ENCODE assay signal across 14 cellular contexts in the genomic region with DNA sequence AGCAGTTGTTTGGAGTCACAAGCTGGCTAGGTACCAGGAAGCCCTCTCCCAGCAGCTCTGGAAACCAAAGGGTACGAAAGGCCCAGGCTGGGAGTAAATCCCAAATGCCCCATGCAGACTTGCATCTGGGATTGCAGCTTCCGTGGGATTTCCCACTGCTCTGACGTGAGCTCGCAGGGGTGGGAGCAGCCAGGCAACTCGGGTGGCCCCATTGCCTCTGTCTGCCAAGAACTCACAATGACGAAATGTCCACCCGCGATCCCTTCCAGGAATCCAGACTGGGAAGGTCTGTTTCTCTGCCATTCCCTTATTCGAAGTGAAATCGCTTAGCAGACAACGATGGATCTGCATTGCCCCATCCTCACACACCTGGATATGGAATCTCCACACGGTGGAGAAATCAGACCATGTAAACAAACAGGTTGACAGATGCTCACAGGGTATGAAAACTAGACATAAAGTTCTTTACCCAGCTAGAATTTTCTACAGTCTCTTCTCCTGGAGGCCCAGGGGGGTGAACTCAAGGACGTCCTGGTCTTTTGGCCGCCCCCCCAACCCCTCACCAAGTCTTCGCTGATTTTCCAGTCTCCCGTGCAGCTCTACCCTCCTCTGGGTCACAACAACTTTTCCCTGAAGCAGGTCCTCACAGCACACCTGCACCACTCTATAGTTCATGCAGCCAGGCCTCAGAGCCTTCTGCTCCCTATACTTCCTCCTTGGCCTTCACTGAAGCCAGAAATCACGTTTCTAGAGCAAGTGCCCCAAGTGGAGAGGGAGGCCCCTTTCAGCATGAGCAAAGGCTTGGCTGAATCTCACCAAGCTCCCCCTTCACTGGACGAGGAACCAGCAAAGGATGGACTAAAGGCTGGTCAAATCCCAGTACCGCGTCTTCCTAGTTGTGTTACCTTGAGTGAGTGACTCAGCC. TPM values are rescaled to one million over a fixed set of nuclear protein-coding genes. Genes with fewer than 3 reads are reported as not detected.
DNase-seq lines count a peak whose midpoint lies in the region; ATAC-seq, FAIRE-seq and TF ChIP-seq lines count a peak whose summit lies in the region.
"Had no signal": no experiment of that assay in that cellular context is flagged by ENCODE, and none has a peak within 500 bp of the region (broad histone marks: within the 10 kb centered on the region; RNA-seq: fewer than 3 reads in every experiment).

No MANE protein-coding gene starts in this region.

- peaks cover 8% of the 10 kb centered on the region for H3K27me3 Mint-ChIP-seq in dendritic cell treated with granulocyte-macrophage colony-stimulating factor and Interleukin-4, amounts not matched to agents 40 ng/mL and 50 ng/mL, for 4 days
- H3K27me3 Mint-ChIP-seq: stimulated activated naive CD8-positive, alpha-beta T cell treated with anti-CD3 and anti-CD28 coated beads, Interleukin-15, Interleukin-2, amounts not matched to agents 100 ng/mL and 50 ng/mL, for 24 hours had no signal

- no peak for TF ChIP-seq EP300 in HepG2 (IDR thresholded peaks at IDR 0.05; ENCODE audit: low read depth in 2 of 2, low read length in 2 of 2)
- no peak for TF ChIP-seq EP300 in HepG2 (CRISPR knock-in tag; IDR thresholded peaks at IDR 0.05; ENCODE audit: borderline replicate concordance)

- WGBS in GM23248 (ENCODE audit: low coverage in 1 of 2, low lambda C conversion rate in 2 of 2, missing lambda C conversion rate in 2 of 2), 2 experiments: 45 to 47% methylated on average over 20 of the region's 20 CpGs
- WGBS in HepG2 (ENCODE audit: low lambda C conversion rate): 68% methylated on average over 17 of the region's 20 CpGs
- WGBS in spleen, 5 donors: 70 to 78% (median 74%) methylated on average over 20 of the region's 20 CpGs

- peaks cover 10% of the 10 kb centered on the region for H3K4me1 ChIP-seq in GM23248 (ENCODE audit: insufficient read depth)
- H3K4me1 ChIP-seq in HepG2 (ENCODE audit: insufficient read depth, low read length): peaks cover 94% of the 10 kb centered on the region
- H3K4me1 ChIP-seq in spleen: peaks cover 4 to 66% (median 50%) of the 10 kb centered on the region in 6 donors

- H3K36me3 ChIP-seq in GM23248 (ENCODE audit: low read depth): no peaks in the 10 kb centered on the region
- H3K36me3 ChIP-seq in HepG2 (replicated peaks in 1 of 2; ENCODE audit: control insufficient read depth in 1 of 2, insufficient read depth in 2 of 2, low read length in 2 of 2): peaks cover 0 to 1% of the 10 kb centered on the region in 2 experiments; a peak in 2 of 5 replicates
- no peaks in the 10 kb centered on the region for H3K36me3 ChIP-seq in spleen

- H3K9me2 ChIP-seq in GM23248 (ENCODE audit: insufficient read depth): no peaks in the 10 kb centered on the region

- TF ChIP-seq RAD21 in HepG2 (CRISPR knock-in tag; IDR thresholded peaks at IDR 0.05): no peak

- CTCF ChIA-PET in HepG2 (lab: Yijun Ruan, JAX; ENCODE audit: low intra/inter-chr PET ratio, low total read pairs): no interaction called here

- H3K27ac ChIP-seq in GM23248: no peak overlapping the region
- H3K27ac ChIP-seq in HepG2 (ENCODE audit: extremely low read length, insufficient read depth, low read length): peak overlapping the region; percentile 36
- H3K27ac ChIP-seq in spleen: peak overlapping the region in 3 of 8 donors; percentile 24 to 63 (median 58)

- H3K4me3 ChIP-seq in GM23248 (no peak overlapping the region), HepG2 (replicated peaks in 1 of 3; ENCODE audit: insufficient read depth in 1 of 3, low read depth in 2 of 3, low read length in 3 of 3) (no peak overlapping the region), spleen (no peak overlapping the region)

- H3K9ac ChIP-seq in GM23248 (no peak overlapping the region), HepG2 (ENCODE audit: insufficient read depth, low read depth, low read length) (no peak overlapping the region; the same call in 1 of the 2 replicates)

- no peak overlapping the region for H3K4me3 Mint-ChIP-seq in dendritic cell treated with granulocyte-macrophage colony-stimulating factor and Interleukin-4, amounts not matched to agents 40 ng/mL and 50 ng/mL, for 4 days
- H3K4me3 Mint-ChIP-seq: stimulated activated naive CD8-positive, alpha-beta T cell treated with anti-CD3 and anti-CD28 coated beads, Interleukin-15, Interleukin-2, amounts not matched to agents 100 ng/mL and 50 ng/mL, for 24 hours had no signal

- H2AFZ ChIP-seq in GM23248 (no peak overlapping the region), HepG2 (ENCODE audit: low read length) (no peak overlapping the region)

- no peaks in the 10 kb centered on the region for H3K27me3 ChIP-seq in GM23248 (replicated peaks; ENCODE audit: insufficient read depth)
- H3K27me3 ChIP-seq in HepG2 (ENCODE audit: control insufficient read depth in 1 of 2, insufficient read depth in 2 of 2, low read length in 2 of 2): no peaks in the 10 kb centered on the region
- H3K27me3 ChIP-seq in spleen (replicated peaks in 1 of 7): no peaks in the 10 kb centered on the region

- peaks cover 77% of the 10 kb centered on the region for H3K79me2 ChIP-seq in GM23248 (ENCODE audit: insufficient read depth)
- peaks cover 97% of the 10 kb centered on the region for H3K79me2 ChIP-seq in HepG2 (ENCODE audit: insufficient read depth, low read length)

- peaks cover 20% of the 10 kb centered on the region for H3K4me1 Mint-ChIP-seq in dendritic cell treated with granulocyte-macrophage colony-stimulating factor and Interleukin-4, amounts not matched to agents 40 ng/mL and 50 ng/mL, for 4 days (ENCODE audit: low read depth)

- in situ Hi-C loops in GM23248 (cut with MboI): no loop called here
- in situ Hi-C loops in HepG2 (cut with HindIII; ENCODE audit: extremely low pct_ligation_motif_present, low pct_unique_long_range_greater_than_20kb): no loop called here

- H4K20me1 ChIP-seq in GM23248 (ENCODE audit: insufficient read depth) (no peaks in the 10 kb centered on the region), HepG2 (ENCODE audit: insufficient read depth, low read length) (peaks cover 29% of the 10 kb centered on the region)

- DNase-seq in GM23248: peak; percentile 74
- DNase-seq in HepG2 (ENCODE audit: low spot score): no peak
- peak; percentile 65 for DNase-seq in spleen
- no peak for DNase-seq in cerebellar nuclear complex (lab: John Stamatoyannopoulos, UW)
- no peak for DNase-seq in iPS-NIHi7 (ENCODE audit: extremely low spot score)
- DNase-seq in SIG-M5 (lab: John Stamatoyannopoulos, UW): no peak
- DNase-seq: activated CD4-positive, CD25-positive, alpha-beta regulatory T cell; COR-L47; effector memory CD4-positive, alpha-beta T cell; PC-3 had no signal

- TF ChIP-seq POLR2A in HepG2 (IDR thresholded peaks at IDR 0.05; ENCODE audit: insufficient read depth in 1 of 2, low read depth in 2 of 2, low read length in 2 of 2) (no peak), spleen (IDR thresholded peaks at IDR 0.05) (no peak), GM18505 (IDR thresholded peaks at IDR 0.05; ENCODE audit: borderline replicate concordance, extremely low read depth, insufficient read depth, insufficient read length) (no peak)

- H3K4me2 ChIP-seq in GM23248 (ENCODE audit: unreplicated experiment) (no peak overlapping the region), HepG2 (ENCODE audit: low read depth, low read length) (peak overlapping the region; percentile 43)

- BruUV-seq in HepG2 (replicated peaks; lab: Mats Ljungman, UMichigan): no TSS peak

- POLR2A ChIA-PET in HepG2 (lab: Yijun Ruan, JAX): interaction anchor here (0.7 to 3.5 kb wide), 5 partner anchors 12 to 41 kb away, joined by 3 to 30 read pairs (median 9); a partner anchor contains a TSS

- H3K36me3 Mint-ChIP-seq in dendritic cell treated with granulocyte-macrophage colony-stimulating factor and Interleukin-4, amounts not matched to agents 40 ng/mL and 50 ng/mL, for 4 days (ENCODE audit: low read depth): no peaks in the 10 kb centered on the region

- ATAC-seq in HepG2 (no peak), GM18505 (IDR thresholded peaks at IDR 0.05; ENCODE audit: unreplicated experiment) (no peak)
- ATAC-seq: PC-3 had no signal

- H3K9me3 Mint-ChIP-seq in dendritic cell treated with granulocyte-macrophage colony-stimulating factor and Interleukin-4, amounts not matched to agents 40 ng/mL and 50 ng/mL, for 4 days: no peaks in the 10 kb centered on the region

- H3F3A ChIP-seq in GM23248 (ENCODE audit: insufficient read depth): no peaks in the 10 kb centered on the region

- intact Hi-C loops in dendritic cell treated with granulocyte-macrophage colony-stimulating factor and Interleukin-4, amounts not matched to agents 40 ng/mL and 50 ng/mL, for 4 days (cut with micrococcal nuclease): no loop called here
- intact Hi-C loops in HepG2 (cut with micrococcal nuclease; ENCODE audit: unreplicated experiment): no loop called here
- intact Hi-C loops in spleen (cut with DNase I; ENCODE audit: low total_unique reads): no loop called here

- peak overlapping the region; percentile 38 for H3K27ac Mint-ChIP-seq in dendritic cell treated with granulocyte-macrophage colony-stimulating factor and Interleukin-4, amounts not matched to agents 40 ng/mL and 50 ng/mL, for 4 days
- H3K27ac Mint-ChIP-seq: stimulated activated naive CD8-positive, alpha-beta T cell treated with anti-CD3 and anti-CD28 coated beads, Interleukin-15, Interleukin-2, amounts not matched to agents 100 ng/mL and 50 ng/mL, for 24 hours had no signal

- TF ChIP-seq CTCF in HepG2 (CRISPR knock-in tag; IDR thresholded peaks at IDR 0.05) (no peak), spleen (IDR thresholded peaks at IDR 0.05 in 8 of 11, conservative IDR thresholded peaks at IDR 0.05 in 3 of 11) (no peak)

- FAIRE-seq in HepG2 (lab: Jason Lieb, UNC): no peak
- FAIRE-seq: GM18507 had no signal

- no peaks in the 10 kb centered on the region for H3K9me3 ChIP-seq in GM23248 (ENCODE audit: low read depth)
- H3K9me3 ChIP-seq in HepG2 (ENCODE audit: low read length): no peaks in the 10 kb centered on the region
- peaks cover 0 to 14% (median 7%) of the 10 kb centered on the region in 8 donors for H3K9me3 ChIP-seq in spleen

RNA-seq across cellular contexts. Expression of a gene that starts 20.0 kb away (rescaled TPM):
- total RNA-seq in GM23248 (2014; rRNA removed; shearing (Covaris generic)): 58.0 and 64.0 TPM in 2 replicates
- polyA plus RNA-seq in GM23248 (2016; fragmentation: Nextera tagmentation; extraction: Ambion mirVana) (31.4 and 34.0 TPM in 2 replicates), HepG2 (2011; rRNA removed) (11.1 and 12.3 TPM in 2 replicates), spleen (1 to 10 TPM; 2.6 to 8.1 (median 4.4) TPM)
- total RNA-seq in HepG2 (2016; rRNA removed; fragmentation: Illumina TruSeq; extraction: Trizol) (11.3 and 11.9 TPM in 2 replicates), spleen (10 to 100 TPM; 27.9 to 50.0 (median 38.8) TPM)
- 4.0 and 4.5 TPM in 2 replicates for total RNA-seq in HepG2 (2016; cell fraction: cytosol; rRNA removed; fragmentation: Illumina TruSeq; extraction: Trizol; ENCODE audit: low read depth)
- total RNA-seq in HepG2 (2016; cell fraction: insoluble cytoplasmic fraction; rRNA removed; fragmentation: Illumina TruSeq; extraction: Trizol): 9.8 and 11.8 TPM in 2 replicates
- 5.9 and 6.1 TPM in 2 replicates for total RNA-seq in HepG2 (2016; cell fraction: membrane; rRNA removed; fragmentation: Illumina TruSeq; extraction: Trizol)
- total RNA-seq in HepG2 (2016; cell fraction: nucleus; rRNA removed; fragmentation: Illumina TruSeq; extraction: Trizol): 16.3 and 19.2 TPM in 2 replicates
- 6.6 and 7.4 TPM in 2 replicates for polyA plus RNA-seq in HepG2 (2011; cell fraction: cytosol; rRNA removed)
- polyA plus RNA-seq in HepG2 (2011; cell fraction: nucleus; rRNA removed): 57.1 and 64.0 TPM in 2 replicates
- polyA plus RNA-seq in HepG2 (2012): 17.1 and 19.3 TPM in 2 replicates
- polyA plus RNA-seq in HepG2 (2016; cell fraction: cytosol; fragmentation: Illumina TruSeq; extraction: Trizol; ENCODE audit: low read depth): 0.71 and 0.86 TPM in 2 replicates
- 12.9 and 16.7 TPM in 2 replicates for polyA plus RNA-seq in HepG2 (2016; cell fraction: insoluble cytoplasmic fraction; fragmentation: Illumina TruSeq; extraction: Trizol; ENCODE audit: low read depth)
- polyA plus RNA-seq in HepG2 (2016; cell fraction: membrane; fragmentation: Illumina TruSeq; extraction: Trizol; ENCODE audit: low read depth): 3.4 and 3.5 TPM in 2 replicates
- 64.6 and 72.1 TPM in 2 replicates for polyA plus RNA-seq in HepG2 (2016; cell fraction: nucleus; fragmentation: Illumina TruSeq; extraction: Trizol; ENCODE audit: insufficient read depth, low read depth)
- polyA minus RNA-seq in HepG2 (2011; rRNA and poly(A)+ RNA removed; ENCODE audit: low replicate concordance): 15.4 and 19.2 TPM in 2 replicates
- polyA minus RNA-seq in HepG2 (2011; cell fraction: cytosol; rRNA and poly(A)+ RNA removed): 13.5 and 14.3 TPM in 2 replicates
- polyA minus RNA-seq in HepG2 (2011; cell fraction: nucleus; rRNA and poly(A)+ RNA removed): 19.7 and 22.9 TPM in 2 replicates

Comparison
In these comparisons a context has a peak if more than half of its experiments do, and no peak if none do; other contexts are left out.
1. DNase-seq: peak in GM23248 (single experiment) and spleen (single experiment); none in HepG2 (single experiment), cerebellar nuclear complex (0 of 2), iPS-NIHi7 (single experiment) and SIG-M5 (single experiment).